Comparison of ENCODE assay signal across 8 cellular contexts in genomic region chr17:59165933-59166342, GRCh38. TPM values are rescaled to one million over a fixed set of nuclear protein-coding genes. Genes with fewer than 3 reads are reported as not detected.
DNase-seq lines count a peak whose midpoint lies in the region; ATAC-seq and TF ChIP-seq lines count a peak whose summit lies in the region.

No MANE protein-coding gene starts in this region.

- peak overlapping the region in 1 of 2 donors; percentile 62 for H3K4me3 Mint-ChIP-seq in CD14-positive monocyte
- H3K4me3 Mint-ChIP-seq in activated CD4-positive, alpha-beta memory T cell treated with anti-CD3 and anti-CD28 coated beads for 36 hours: peak overlapping the region; percentile 2

- H3K23ac ChIP-seq in neuronal stem cell (ENCODE audit: low read depth, low read length, poor library complexity): no peak overlapping the region

- no peak overlapping the region for H2BK12ac ChIP-seq in neuronal stem cell (ENCODE audit: low read length)

- no peaks in the 10 kb centered on the region for H3K9me3 Mint-ChIP-seq in CD14-positive monocyte
- H3K9me3 Mint-ChIP-seq in activated CD4-positive, alpha-beta memory T cell treated with anti-CD3 and anti-CD28 coated beads for 36 hours: no peaks in the 10 kb centered on the region

- CTCF ChIA-PET in activated CD4-positive, alpha-beta memory T cell treated with anti-CD3 and anti-CD28 coated beads for 36 hours (lab: Charles Lee): interaction anchor here (0.5 to 1.5 kb wide), 3 partner anchors 13 to 809 kb away, joined by 3 to 4 read pairs (median 3); partner anchors contain the start of gene TRIM37

- no peaks in the 10 kb centered on the region for H3K9me3 ChIP-seq in neuronal stem cell (replicated peaks in 1 of 2; ENCODE audit: control insufficient read depth in 2 of 2, insufficient read depth in 1 of 2, low read depth in 1 of 2, low read length in 2 of 2)

- DNase-seq in CD14-positive monocyte (ENCODE audit: low spot score) (no peak), NCI-H2029 treated with DMSO at 0.1 percent for 48 hours (lab: John Stamatoyannopoulos, UW) (peak; percentile 47), epithelial cell of esophagus (ENCODE audit: low read depth) (peak; percentile 62), neuronal stem cell (ENCODE audit: low spot score) (peak; percentile 88), cortex of kidney (lab: John Stamatoyannopoulos, UW) (no peak)
- peak; percentile 45 for DNase-seq in activated CD4-positive, alpha-beta memory T cell treated with anti-CD3 and anti-CD28 coated beads for 36 hours

- peaks cover 18% of the 10 kb centered on the region for H3K4me1 Mint-ChIP-seq in CD14-positive monocyte
- H3K4me1 Mint-ChIP-seq in activated CD4-positive, alpha-beta memory T cell treated with anti-CD3 and anti-CD28 coated beads for 36 hours (ENCODE audit: low read depth): peaks cover 10% of the 10 kb centered on the region

- ATAC-seq in GM21360 (IDR thresholded peaks at IDR 0.05; ENCODE audit: unreplicated experiment) (peak; percentile 54), HG02970 (IDR thresholded peaks at IDR 0.05; ENCODE audit: low FRiP score, unreplicated experiment) (no peak)

- no peak overlapping the region for H3K9ac ChIP-seq in neuronal stem cell (ENCODE audit: low read depth, low read length, poor library complexity)

- H3K4me2 ChIP-seq in neuronal stem cell (ENCODE audit: insufficient read depth, low read length, poor library complexity, severe bottlenecking): peak overlapping the region; percentile 18

- no peak overlapping the region for H3K14ac ChIP-seq in neuronal stem cell (ENCODE audit: low read length)

- peak; percentile 77 for TF ChIP-seq CTCF in CD14-positive monocyte (IDR thresholded peaks at IDR 0.05)
- TF ChIP-seq CTCF in epithelial cell of esophagus (IDR thresholded peaks at IDR 0.05; ENCODE audit: insufficient read depth, low read depth, low read length, missing control alignments): peak; percentile 78

- peaks cover 14 to 46% of the 10 kb centered on the region in 2 donors for H3K36me3 Mint-ChIP-seq in CD14-positive monocyte
- H3K36me3 Mint-ChIP-seq in activated CD4-positive, alpha-beta memory T cell treated with anti-CD3 and anti-CD28 coated beads for 36 hours: peaks cover 4% of the 10 kb centered on the region

- no peak overlapping the region for H3K18ac ChIP-seq in neuronal stem cell (ENCODE audit: low read length)

- peaks cover 2 to 58% of the 10 kb centered on the region in 2 donors for H3K36me3 ChIP-seq in neuronal stem cell (replicated peaks in 1 of 2; ENCODE audit: control insufficient read depth in 2 of 2, insufficient read depth in 2 of 2, low read length in 2 of 2)

- H2BK120ac ChIP-seq in neuronal stem cell (ENCODE audit: low read depth, low read length): no peak overlapping the region

- no CpG with 5 or more reads among the region's 2 CpGs for WGBS in neuronal stem cell (ENCODE audit: extremely low coverage in 2 of 2, insufficient read length in 2 of 2, insufficient replicate concordance in 1 of 2), 2 donors

- H2AK5ac ChIP-seq in neuronal stem cell (ENCODE audit: low read depth, low read length): no peak overlapping the region

- H3K27ac ChIP-seq in neuronal stem cell (replicated peaks; ENCODE audit: low read length): peak overlapping the region; percentile 56

- H3K4me3 ChIP-seq in epithelial cell of esophagus (ENCODE audit: low read length) (no peak overlapping the region), neuronal stem cell (ENCODE audit: low read length in 2 of 2) (no peak overlapping the region)

- intact Hi-C loops in CD14-positive monocyte (cut with micrococcal nuclease): no loop called here
- intact Hi-C loops in activated CD4-positive, alpha-beta memory T cell treated with anti-CD3 and anti-CD28 coated beads for 36 hours (cut with micrococcal nuclease): no loop called here

- H3K4me1 ChIP-seq in neuronal stem cell (ENCODE audit: control insufficient read depth in 2 of 2, insufficient read depth in 1 of 2, low read depth in 1 of 2, low read length in 2 of 2): peaks cover 6 to 14% of the 10 kb centered on the region in 2 donors

- H3K79me1 ChIP-seq in neuronal stem cell (ENCODE audit: low read depth, low read length): peaks cover 4% of the 10 kb centered on the region

- peak overlapping the region; percentile 57 for H2AFZ ChIP-seq in neuronal stem cell (ENCODE audit: low read length)

- H4K91ac ChIP-seq in neuronal stem cell (ENCODE audit: low read depth, low read length, poor library complexity): no peak overlapping the region

- no peak overlapping the region for H3K4ac ChIP-seq in neuronal stem cell (ENCODE audit: low read length)

- H2BK5ac ChIP-seq in neuronal stem cell (ENCODE audit: low read length): no peak overlapping the region

- H3K27me3 Mint-ChIP-seq in CD14-positive monocyte (ENCODE audit: low read depth in 3 of 3): no peaks in the 10 kb centered on the region
- no peaks in the 10 kb centered on the region for H3K27me3 Mint-ChIP-seq in activated CD4-positive, alpha-beta memory T cell treated with anti-CD3 and anti-CD28 coated beads for 36 hours

- H3K27me3 ChIP-seq in neuronal stem cell (ENCODE audit: control insufficient read depth in 3 of 3, insufficient read depth in 3 of 3, low read depth in 1 of 3, low read length in 3 of 3): no peaks in the 10 kb centered on the region

- H4K8ac ChIP-seq in neuronal stem cell (ENCODE audit: low read depth, low read length): no peak overlapping the region

- H3K27ac Mint-ChIP-seq in CD14-positive monocyte: peak overlapping the region in 5 of 7 donors; percentile 21 to 74 (median 48)
- H3K27ac Mint-ChIP-seq in activated CD4-positive, alpha-beta memory T cell treated with anti-CD3 and anti-CD28 coated beads for 36 hours: no peak overlapping the region

- POLR2A ChIA-PET in activated CD4-positive, alpha-beta memory T cell treated with anti-CD3 and anti-CD28 coated beads for 36 hours (lab: Charles Lee): no interaction called here

- H2BK15ac ChIP-seq in neuronal stem cell (ENCODE audit: low read length): no peak overlapping the region

RNA-seq across cellular contexts. Expression of gene PRR11, which starts 10.4 kb away (rescaled TPM):
- polyA plus RNA-seq in CD14-positive monocyte: 1 to 10 TPM; 1.1 to 1.7 TPM
- total RNA-seq in activated CD4-positive, alpha-beta memory T cell treated with anti-CD3 and anti-CD28 coated beads for 36 hours: 10 to 100 TPM; 67.3 to 70.2 TPM
- polyA plus RNA-seq in neuronal stem cell (2013, experiment 1 of 2): 105 TPM
- polyA plus RNA-seq in neuronal stem cell (2013, experiment 2 of 2): 106 TPM

RNA-seq across cellular contexts. Expression of gene SKA2, which starts 11.0 kb away (rescaled TPM):
- polyA plus RNA-seq in CD14-positive monocyte: 10 to 100 TPM; 19.2 to 20.4 TPM
- total RNA-seq in activated CD4-positive, alpha-beta memory T cell treated with anti-CD3 and anti-CD28 coated beads for 36 hours: 10 to 100 TPM; 83.5 to 83.9 TPM
- 304 TPM for polyA plus RNA-seq in neuronal stem cell (2013, experiment 1 of 2)
- 306 TPM for polyA plus RNA-seq in neuronal stem cell (2013, experiment 2 of 2)

RNA-seq across cellular contexts. Expression of gene SMG8, which starts 43.9 kb away (rescaled TPM):
- polyA plus RNA-seq in CD14-positive monocyte: 1 to 10 TPM; 5.2 to 6.6 TPM
- total RNA-seq in activated CD4-positive, alpha-beta memory T cell treated with anti-CD3 and anti-CD28 coated beads for 36 hours: 10 to 100 TPM; 15.3 to 15.8 TPM
- polyA plus RNA-seq in neuronal stem cell (2013, experiment 1 of 2): 9.7 TPM
- polyA plus RNA-seq in neuronal stem cell (2013, experiment 2 of 2): 9.5 TPM

RNA-seq across cellular contexts. Expression of gene GDPD1, which starts 54.4 kb away (rescaled TPM):
- 1 to 10 TPM in 1 of 2 donors, under 1 TPM in 1; 0.50 to 1.6 TPM for polyA plus RNA-seq in CD14-positive monocyte
- 1 to 10 TPM; 2.9 to 3.5 TPM for total RNA-seq in activated CD4-positive, alpha-beta memory T cell treated with anti-CD3 and anti-CD28 coated beads for 36 hours
- polyA plus RNA-seq in neuronal stem cell (2013, experiment 1 of 2): 9.7 TPM
- 10.0 TPM for polyA plus RNA-seq in neuronal stem cell (2013, experiment 2 of 2)

RNA-seq across cellular contexts. Expression of gene TRIM37, which starts 59.3 kb away (rescaled TPM):
- polyA plus RNA-seq in CD14-positive monocyte: 1 to 10 TPM; 2.7 to 5.3 TPM
- 10 to 100 TPM; 21.4 to 27.3 TPM for total RNA-seq in activated CD4-positive, alpha-beta memory T cell treated with anti-CD3 and anti-CD28 coated beads for 36 hours
- 32.4 TPM for polyA plus RNA-seq in neuronal stem cell (2013, experiment 1 of 2)
- polyA plus RNA-seq in neuronal stem cell (2013, experiment 2 of 2): 32.5 TPM

Comparison
In these comparisons a context has a peak if more than half of its experiments do, and no peak if none do; other contexts are left out.
1. DNase-seq: peak in NCI-H2029 treated with DMSO at 0.1 percent for 48 hours (single experiment), activated CD4-positive, alpha-beta memory T cell treated with anti-CD3 and anti-CD28 coated beads for 36 hours (single experiment), epithelial cell of esophagus (single experiment) and neuronal stem cell (single experiment); none in CD14-positive monocyte (single experiment) and cortex of kidney (single experiment).